Comparison of ENCODE assay signal across 24 cellular contexts in the genomic region with DNA sequence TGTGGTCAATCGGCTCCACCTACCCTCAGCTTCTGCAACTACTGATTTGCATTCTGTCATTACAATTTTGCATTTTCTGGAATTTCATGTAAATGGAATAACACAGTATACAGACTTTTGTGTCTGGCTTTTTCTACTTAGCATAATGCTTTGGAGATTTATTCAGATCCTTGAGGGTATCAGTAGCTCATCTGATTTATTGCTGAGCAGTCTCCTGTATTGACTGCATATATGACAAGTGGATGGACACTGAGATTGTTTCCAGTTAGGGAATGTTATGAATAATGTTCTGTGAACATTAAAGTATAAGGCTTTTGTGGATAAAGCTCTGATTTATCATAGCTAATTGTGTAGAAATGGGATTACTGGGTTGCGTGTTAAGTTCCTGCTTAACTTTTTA.
DNase-seq lines count a peak whose midpoint lies in the region; ATAC-seq and TF ChIP-seq lines count a peak whose summit lies in the region.
"Had no signal": no experiment of that assay in that cellular context is flagged by ENCODE, and none has a peak within 500 bp of the region (broad histone marks: within the 10 kb centered on the region; RNA-seq: fewer than 3 reads in every experiment).

No MANE protein-coding gene starts in this region.

- no peaks in the 10 kb centered on the region for H3K4me1 ChIP-seq in thyroid gland
- H3K4me1 ChIP-seq: Peyer's patch, SJSA1 had no signal

- H3K27me3 ChIP-seq in dorsolateral prefrontal cortex (no peaks in the 10 kb centered on the region), thyroid gland (no peaks in the 10 kb centered on the region)
- H3K27me3 ChIP-seq: Peyer's patch, SJSA1 had no signal

- H3K36me3 ChIP-seq in thyroid gland = no peaks in the 10 kb centered on the region
- H3K36me3 ChIP-seq: Peyer's patch, SJSA1 had no signal

- no peaks in the 10 kb centered on the region for H3K9me3 ChIP-seq in thyroid gland
- H3K9me3 ChIP-seq: Peyer's patch, SJSA1 had no signal

- TF ChIP-seq CTCF in C4-2B (conservative IDR thresholded peaks at IDR 0.05) (peak; percentile 10; the same call in 1 of the 2 replicates), dorsolateral prefrontal cortex (IDR thresholded peaks at IDR 0.05 in 54 of 56, conservative IDR thresholded peaks at IDR 0.05 in 2 of 56; ENCODE audit: low read depth in 1 of 56, partially characterized antibody in 56 of 56) (peak in 4 of 56 donors; percentile 8 to 11 (median 8)), retinal pigment epithelial cell (conservative IDR thresholded peaks at IDR 0.05; ENCODE audit: low read depth, low read length) (no peak), thyroid gland (IDR thresholded peaks at IDR 0.05) (no peak)

- TF ChIP-seq POLR2A in thyroid gland (IDR thresholded peaks at IDR 0.05) = no peak

- DNase-seq in NCI-H82 (lab: John Stamatoyannopoulos, UW) (peak; percentile 38), dorsolateral prefrontal cortex (no peak), retinal pigment epithelial cell (ENCODE audit: low read depth) (peak; percentile 38), thyroid gland (no peak), OCI-M1 (lab: John Stamatoyannopoulos, UW) (no peak), islet precursor cell (no peak)
- DNase-seq: 8988T; AML-193; EL; H7; HFFc6; IMR-90; MV-4-11; NCI-H1105 treated with DMSO at 0.1 percent for 48 hours; NCI-H2081; NCI-H2171; NCI-H524 treated with DMSO at 0.1 percent for 48 hours; NK-92 treated with Interleukin-12 subunit alpha and Interleukin-12 subunit beta, amount 100 ng/mL, for 24 hours; Peyer's patch; T-helper 1 cell had no signal

- 91 to 99% methylated on average over 2 of the region's 2 CpGs for WGBS in thyroid gland, 2 donors

- no peak for ATAC-seq in HG03521 (IDR thresholded peaks at IDR 0.05; ENCODE audit: unreplicated experiment)

- peak overlapping the region in 33 of 59 donors; percentile 4 to 60 (median 41) for H3K4me3 ChIP-seq in dorsolateral prefrontal cortex
- H3K4me3 ChIP-seq in retinal pigment epithelial cell (ENCODE audit: low read length) = no peak overlapping the region
- H3K4me3 ChIP-seq in thyroid gland (replicated peaks in 1 of 3) = no peak overlapping the region
- H3K4me3 ChIP-seq: Peyer's patch, SJSA1 had no signal

- no peak overlapping the region for H3K27ac ChIP-seq in C4-2B
- peak overlapping the region in 57 of 59 donors; percentile 57 to 99 (median 95) for H3K27ac ChIP-seq in dorsolateral prefrontal cortex
- no peak overlapping the region for H3K27ac ChIP-seq in thyroid gland
- H3K27ac ChIP-seq: KMS-11, Peyer's patch, SJSA1 had no signal

- intact Hi-C loops in dorsolateral prefrontal cortex (cut with DNase I) = loop anchor here (10.0 kb wide), 2 partner anchors 107 to 447 kb away; no protein-coding TSS in a partner anchor
- intact Hi-C loops in thyroid gland (cut with DNase I) = no loop called here

Comparison
In these comparisons a context has a peak if more than half of its experiments do, and no peak if none do; other contexts are left out.
1. H3K27ac ChIP-seq: peak in dorsolateral prefrontal cortex (57 of 59); none in C4-2B (single experiment) and thyroid gland (0 of 3).
2. DNase-seq: peak in NCI-H82 (single experiment) and retinal pigment epithelial cell (single experiment); none in dorsolateral prefrontal cortex (0 of 10), thyroid gland (0 of 2), OCI-M1 (single experiment) and islet precursor cell (single experiment).
3. H3K4me3 ChIP-seq: peak in dorsolateral prefrontal cortex (33 of 59); none in retinal pigment epithelial cell (single experiment) and thyroid gland (0 of 3).